24 cellular contexts compared by ENCODE assay signal in the genomic region with DNA sequence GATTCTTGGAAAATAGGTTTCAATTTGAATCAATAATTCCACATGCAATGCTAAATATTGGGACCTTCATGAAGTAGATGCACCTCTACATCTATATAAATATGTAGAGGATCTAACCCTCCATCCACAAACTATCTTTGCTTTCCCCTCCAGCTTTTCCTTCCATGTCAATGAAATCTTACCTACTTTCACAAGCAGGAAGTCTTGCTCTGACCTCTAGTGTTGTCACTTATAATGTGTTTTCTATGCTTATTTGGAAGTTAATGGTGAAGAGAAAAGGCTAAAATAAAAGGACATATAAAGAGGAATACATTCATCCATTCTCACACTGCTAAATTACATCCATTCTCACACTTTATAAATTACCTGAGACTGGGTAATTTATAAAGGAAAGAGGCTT.
"Had no signal": no experiment of that assay in that cellular context is flagged by ENCODE, and none has a peak within 500 bp of the region (broad histone marks: within the 10 kb centered on the region; RNA-seq: fewer than 3 reads in every experiment).

No MANE protein-coding gene starts in this region.

- ATAC-seq: effector memory CD8-positive, alpha-beta T cell; esophagus mucosa; left ventricle myocardium superior; natural killer cell treated with Interleukin-12 subunit alpha and Interleukin-12 subunit beta and Interleukin-15 and Interleukin-18, amount 100 ng/mL, for 72 hours; stimulated activated naive B cell treated with anti-CD40 and anti-IgM and Interleukin-4, amounts not matched to agents 10 μg/mL and 1 μg/mL and 100 μg/mL, for 72 hours had no signal

- DNase-seq: activated B cell treated with CpG ODN at 0.5 μM for 24 hours; activated CD4-positive, alpha-beta T cell treated with anti-CD3 and anti-CD28 coated beads for 4 hours; activated CD4-positive, alpha-beta T cell treated with anti-CD3 and anti-CD28 coated beads, Interleukin-2, amount 50 U/mL, for 48 hours; activated CD8-positive, alpha-beta memory T cell treated with anti-CD3 and anti-CD28 coated beads, Interleukin-2, amount 50 U/mL, for 48 hours; activated naive CD4-positive, alpha-beta T cell treated with Interleukin-2 at 50 U/mL for 16 hours; activated naive CD8-positive, alpha-beta T cell treated with anti-CD3 and anti-CD28 coated beads for 36 hours; activated T-cell treated with anti-CD3 and anti-CD28 coated beads, Interleukin-2, amount 50 U/mL, for 48 hours; amniotic stem cell; colonic mucosa; dorsolateral prefrontal cortex; effector memory CD8-positive, alpha-beta T cell; foreskin melanocyte; immature natural killer cell; kidney glomerular epithelial cell; left ventricle myocardium superior; midbrain; retina; stimulated activated CD4-positive, alpha-beta T cell treated with anti-CD3 and anti-CD28 coated beads, Interleukin-2, amount 100 ng/mL, for 48 hours; stimulated activated CD8-positive, alpha-beta memory T cell treated with anti-CD3 and anti-CD28 coated beads, Interleukin-4, amount 100 ng/mL, for 48 hours; stimulated activated naive B cell treated with anti-CD40 and anti-IgM and Interleukin-4, amounts not matched to agents 10 μg/mL and 1 μg/mL and 100 μg/mL, for 72 hours; transverse colon; uterus had no signal
